In genomic region chr14:21334202-21334906, GRCh38 we compare ENCODE assay signal across 1 cellular context.
TF ChIP-seq lines count a peak whose summit lies in the region.

No MANE protein-coding gene starts in this region.

TF ChIP-seq in HepG2, 621 proteins besides CTCF, POLR2A, EP300 and RAD21:
- TF ChIP-seq HMGXB3 (CRISPR knock-in tag; IDR thresholded peaks at IDR 0.05; ENCODE audit: borderline replicate concordance): no peak
- TF ChIP-seq CREB1 (IDR thresholded peaks at IDR 0.05): peak; percentile 84
- TF ChIP-seq CREB1 (CRISPR knock-in tag; IDR thresholded peaks at IDR 0.05): no peak
- TF ChIP-seq ATF7 (IDR thresholded peaks at IDR 0.05): peak; percentile 96
- TF ChIP-seq ATF7 (CRISPR knock-in tag; IDR thresholded peaks at IDR 0.05): no peak
- TF ChIP-seq AGO2 (optimal IDR thresholded peaks at IDR 0.05; ENCODE audit: low read depth, low read length): no peak
- no peak for TF ChIP-seq ZSCAN20 (CRISPR knock-in tag; IDR thresholded peaks at IDR 0.05; ENCODE audit: borderline replicate concordance)
- no peak for TF ChIP-seq ZNF782 (CRISPR knock-in tag; IDR thresholded peaks at IDR 0.05; ENCODE audit: borderline replicate concordance)
- no peak for TF ChIP-seq KLF15 (CRISPR knock-in tag; IDR thresholded peaks at IDR 0.05; ENCODE audit: borderline replicate concordance)
- TF ChIP-seq NR0B2 (CRISPR knock-in tag; IDR thresholded peaks at IDR 0.05): no peak
